Comparison of ENCODE assay signal across 20 cellular contexts in the genomic region with DNA sequence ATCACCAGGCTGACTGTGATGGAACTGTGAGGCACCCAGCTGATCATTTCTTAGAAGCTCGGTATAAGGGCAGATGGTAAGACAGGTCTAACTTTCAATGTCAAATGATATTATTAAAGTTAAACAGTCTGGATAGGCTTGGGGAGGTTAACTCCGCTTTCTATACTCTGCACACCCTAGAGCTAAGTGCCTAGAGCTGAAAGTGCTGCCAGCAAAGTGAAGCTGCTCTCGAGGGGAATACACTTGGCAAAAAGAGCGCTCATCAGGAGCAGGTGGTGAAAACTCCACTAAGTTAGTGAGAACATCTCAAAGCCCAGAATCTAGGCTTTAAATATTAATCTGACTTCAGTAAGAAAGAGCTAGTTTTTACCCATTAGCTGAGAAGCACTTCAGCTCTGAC.
DNase-seq lines count a peak whose midpoint lies in the region; ATAC-seq and TF ChIP-seq lines count a peak whose summit lies in the region.
"Had no signal": no experiment of that assay in that cellular context is flagged by ENCODE, and none has a peak within 500 bp of the region (broad histone marks: within the 10 kb centered on the region; RNA-seq: fewer than 3 reads in every experiment).

No MANE protein-coding gene starts in this region.

- H3K9me3 ChIP-seq in left ventricle myocardium inferior (replicated peaks): peaks cover 4% of the 10 kb centered on the region
- H3K9me3 ChIP-seq in KOPT-K1 (ENCODE audit: insufficient read depth, low read length, poor library complexity, severe bottlenecking): no peaks in the 10 kb centered on the region
- H3K9me3 ChIP-seq: A549, BE2C, SJCRH30 had no signal

- DNase-seq in Right ventricle myocardium superior: no peak
- DNase-seq in left ventricle myocardium inferior: no peak
- DNase-seq in T-helper 9 cell: no peak
- no peak for DNase-seq in OCI-M1 (lab: John Stamatoyannopoulos, UW)
- no peak for DNase-seq in AG20443 (ENCODE audit: low spot score)
- DNase-seq: BE2C, GOT3, IMR-90, MV-4-11, NCI-H1105 treated with DMSO at 0.1 percent for 48 hours, NCI-H2081, NCI-H69, SJCRH30, T-cell had no signal

- no peak overlapping the region for H3K4me3 Mint-ChIP-seq in nephron
- H3K4me3 Mint-ChIP-seq: T-cell had no signal

- peak overlapping the region; percentile 16 to 95 (median 88) for H3K27ac Mint-ChIP-seq in nephron
- H3K27ac Mint-ChIP-seq: T-cell had no signal

- no peaks in the 10 kb centered on the region for H3K27me3 Mint-ChIP-seq in nephron (ENCODE audit: low read depth)
- H3K27me3 Mint-ChIP-seq: T-cell had no signal

- no peak overlapping the region for H3K4me3 ChIP-seq in left ventricle myocardium inferior
- H3K4me3 ChIP-seq: A549, GM12878, SJCRH30 had no signal

- peak; percentile 56 for ATAC-seq in Right ventricle myocardium superior (ENCODE audit: poor library complexity)
- ATAC-seq: A549, GM12878, HCT116, T-cell had no signal

- H3K36me3 ChIP-seq in left ventricle myocardium inferior: no peaks in the 10 kb centered on the region
- H3K36me3 ChIP-seq in KOPT-K1 (ENCODE audit: insufficient read depth, low read length): no peaks in the 10 kb centered on the region
- H3K36me3 ChIP-seq: BE2C, SJCRH30 had no signal

- TF ChIP-seq CTCF in left ventricle myocardium inferior (IDR thresholded peaks at IDR 0.05; ENCODE audit: borderline replicate concordance) (no peak), nephron (IDR thresholded peaks at IDR 0.05; ENCODE audit: unreplicated experiment in 3 of 3) (no peak)

- peaks cover 68% of the 10 kb centered on the region for H3K4me1 Mint-ChIP-seq in nephron

- no peaks in the 10 kb centered on the region for H3K27me3 ChIP-seq in left ventricle myocardium inferior (ENCODE audit: low read depth)
- H3K27me3 ChIP-seq: BE2C, SJCRH30 had no signal

- no peak overlapping the region for H3K27ac ChIP-seq in left ventricle myocardium inferior (replicated peaks)
- peak overlapping the region; percentile 21 for H3K27ac ChIP-seq in KOPT-K1 (ENCODE audit: low read depth, low read length, poor library complexity, severe bottlenecking)
- H3K27ac ChIP-seq: A549, KMS-11, SJCRH30 had no signal

- H3K36me3 Mint-ChIP-seq in nephron (ENCODE audit: low read depth): no peaks in the 10 kb centered on the region
- H3K36me3 Mint-ChIP-seq: T-cell had no signal

- no peaks in the 10 kb centered on the region for H3K9me3 Mint-ChIP-seq in nephron
- H3K9me3 Mint-ChIP-seq: T-cell had no signal

- intact Hi-C loops in Right ventricle myocardium superior (cut with DNase I): no loop called here
- intact Hi-C loops in left ventricle myocardium inferior (cut with micrococcal nuclease): no loop called here

- H3K4me1 ChIP-seq in left ventricle myocardium inferior: no peaks in the 10 kb centered on the region
